In genomic region chr6:15044146-15044882, GRCh38 we compare ENCODE assay signal across 1 cellular context.
TF ChIP-seq lines count a peak whose summit lies in the region.

No MANE protein-coding gene starts in this region.

TF ChIP-seq in HepG2, 621 proteins besides CTCF, POLR2A, EP300 and RAD21 (continued from another document and continues in another):
- TF ChIP-seq, protein P1, sequence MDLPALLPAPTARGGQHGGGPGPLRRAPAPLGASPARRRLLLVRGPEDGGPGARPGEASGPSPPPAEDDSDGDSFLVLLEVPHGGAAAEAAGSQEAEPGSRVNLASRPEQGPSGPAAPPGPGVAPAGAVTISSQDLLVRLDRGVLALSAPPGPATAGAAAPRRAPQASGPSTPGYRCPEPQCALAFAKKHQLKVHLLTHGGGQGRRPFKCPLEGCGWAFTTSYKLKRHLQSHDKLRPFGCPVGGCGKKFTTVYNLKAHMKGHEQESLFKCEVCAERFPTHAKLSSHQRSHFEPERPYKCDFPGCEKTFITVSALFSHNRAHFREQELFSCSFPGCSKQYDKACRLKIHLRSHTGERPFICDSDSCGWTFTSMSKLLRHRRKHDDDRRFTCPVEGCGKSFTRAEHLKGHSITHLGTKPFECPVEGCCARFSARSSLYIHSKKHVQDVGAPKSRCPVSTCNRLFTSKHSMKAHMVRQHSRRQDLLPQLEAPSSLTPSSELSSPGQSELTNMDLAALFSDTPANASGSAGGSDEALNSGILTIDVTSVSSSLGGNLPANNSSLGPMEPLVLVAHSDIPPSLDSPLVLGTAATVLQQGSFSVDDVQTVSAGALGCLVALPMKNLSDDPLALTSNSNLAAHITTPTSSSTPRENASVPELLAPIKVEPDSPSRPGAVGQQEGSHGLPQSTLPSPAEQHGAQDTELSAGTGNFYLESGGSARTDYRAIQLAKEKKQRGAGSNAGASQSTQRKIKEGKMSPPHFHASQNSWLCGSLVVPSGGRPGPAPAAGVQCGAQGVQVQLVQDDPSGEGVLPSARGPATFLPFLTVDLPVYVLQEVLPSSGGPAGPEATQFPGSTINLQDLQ (CRISPR knock-in tag; IDR thresholded peaks at IDR 0.05) = no peak
- no peak for TF ChIP-seq ZBTB38 (CRISPR knock-in tag; IDR thresholded peaks at IDR 0.05)
- no peak for TF ChIP-seq SAFB2 (CRISPR knock-in tag; IDR thresholded peaks at IDR 0.05; ENCODE audit: borderline replicate concordance, low read depth)
- TF ChIP-seq NFIC (IDR thresholded peaks at IDR 0.05; ENCODE audit: low read length) = no peak
- no peak for TF ChIP-seq ZNF775 (CRISPR knock-in tag; IDR thresholded peaks at IDR 0.05; ENCODE audit: borderline replicate concordance)
- TF ChIP-seq PHF21A (CRISPR knock-in tag; IDR thresholded peaks at IDR 0.05) = peak; percentile 62
- TF ChIP-seq, protein P2, sequence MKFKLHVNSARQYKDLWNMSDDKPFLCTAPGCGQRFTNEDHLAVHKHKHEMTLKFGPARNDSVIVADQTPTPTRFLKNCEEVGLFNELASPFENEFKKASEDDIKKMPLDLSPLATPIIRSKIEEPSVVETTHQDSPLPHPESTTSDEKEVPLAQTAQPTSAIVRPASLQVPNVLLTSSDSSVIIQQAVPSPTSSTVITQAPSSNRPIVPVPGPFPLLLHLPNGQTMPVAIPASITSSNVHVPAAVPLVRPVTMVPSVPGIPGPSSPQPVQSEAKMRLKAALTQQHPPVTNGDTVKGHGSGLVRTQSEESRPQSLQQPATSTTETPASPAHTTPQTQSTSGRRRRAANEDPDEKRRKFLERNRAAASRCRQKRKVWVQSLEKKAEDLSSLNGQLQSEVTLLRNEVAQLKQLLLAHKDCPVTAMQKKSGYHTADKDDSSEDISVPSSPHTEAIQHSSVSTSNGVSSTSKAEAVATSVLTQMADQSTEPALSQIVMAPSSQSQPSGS (CRISPR knock-in tag; IDR thresholded peaks at IDR 0.05) = no peak
- TF ChIP-seq MLXIP (CRISPR knock-in tag; IDR thresholded peaks at IDR 0.05; ENCODE audit: borderline replicate concordance) = no peak
- TF ChIP-seq, protein P3, sequence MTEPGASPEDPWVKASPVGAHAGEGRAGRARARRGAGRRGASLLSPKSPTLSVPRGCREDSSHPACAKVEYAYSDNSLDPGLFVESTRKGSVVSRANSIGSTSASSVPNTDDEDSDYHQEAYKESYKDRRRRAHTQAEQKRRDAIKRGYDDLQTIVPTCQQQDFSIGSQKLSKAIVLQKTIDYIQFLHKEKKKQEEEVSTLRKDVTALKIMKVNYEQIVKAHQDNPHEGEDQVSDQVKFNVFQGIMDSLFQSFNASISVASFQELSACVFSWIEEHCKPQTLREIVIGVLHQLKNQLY (CRISPR knock-in tag; IDR thresholded peaks at IDR 0.05) = no peak
- TF ChIP-seq, protein P4, sequence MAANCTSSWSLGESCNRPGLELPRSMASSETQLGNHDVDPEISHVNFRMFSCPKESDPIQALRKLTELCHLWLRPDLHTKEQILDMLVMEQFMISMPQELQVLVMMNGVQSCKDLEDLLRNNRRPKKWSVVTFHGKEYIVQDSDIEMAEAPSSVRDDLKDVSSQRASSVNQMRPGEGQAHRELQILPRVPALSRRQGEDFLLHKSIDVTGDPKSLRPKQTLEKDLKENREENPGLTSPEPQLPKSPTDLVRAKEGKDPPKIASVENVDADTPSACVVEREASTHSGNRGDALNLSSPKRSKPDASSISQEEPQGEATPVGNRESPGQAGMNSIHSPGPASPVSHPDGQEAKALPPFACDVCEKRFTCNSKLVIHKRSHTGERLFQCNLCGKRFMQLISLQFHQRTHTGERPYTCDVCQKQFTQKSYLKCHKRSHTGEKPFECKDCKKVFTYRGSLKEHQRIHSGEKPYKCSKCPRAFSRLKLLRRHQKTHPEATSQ (CRISPR knock-in tag; IDR thresholded peaks at IDR 0.05; ENCODE audit: borderline replicate concordance) = no peak; the same call in 1 of the 2 replicates
- no peak for TF ChIP-seq AHR (CRISPR knock-in tag; IDR thresholded peaks at IDR 0.05)
- TF ChIP-seq, protein P5, sequence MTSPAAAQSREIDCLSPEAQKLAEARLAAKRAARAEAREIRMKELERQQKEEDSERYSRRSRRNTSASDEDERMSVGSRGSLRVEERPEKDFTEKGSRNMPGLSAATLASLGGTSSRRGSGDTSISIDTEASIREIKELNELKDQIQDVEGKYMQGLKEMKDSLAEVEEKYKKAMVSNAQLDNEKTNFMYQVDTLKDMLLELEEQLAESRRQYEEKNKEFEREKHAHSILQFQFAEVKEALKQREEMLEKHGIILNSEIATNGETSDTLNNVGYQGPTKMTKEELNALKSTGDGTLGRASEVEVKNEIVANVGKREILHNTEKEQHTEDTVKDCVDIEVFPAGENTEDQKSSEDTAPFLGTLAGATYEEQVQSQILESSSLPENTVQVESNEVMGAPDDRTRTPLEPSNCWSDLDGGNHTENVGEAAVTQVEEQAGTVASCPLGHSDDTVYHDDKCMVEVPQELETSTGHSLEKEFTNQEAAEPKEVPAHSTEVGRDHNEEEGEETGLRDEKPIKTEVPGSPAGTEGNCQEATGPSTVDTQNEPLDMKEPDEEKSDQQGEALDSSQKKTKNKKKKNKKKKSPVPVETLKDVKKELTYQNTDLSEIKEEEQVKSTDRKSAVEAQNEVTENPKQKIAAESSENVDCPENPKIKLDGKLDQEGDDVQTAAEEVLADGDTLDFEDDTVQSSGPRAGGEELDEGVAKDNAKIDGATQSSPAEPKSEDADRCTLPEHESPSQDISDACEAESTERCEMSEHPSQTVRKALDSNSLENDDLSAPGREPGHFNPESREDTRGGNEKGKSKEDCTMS (CRISPR knock-in tag; conservative IDR thresholded peaks at IDR 0.05) = no peak
- TF ChIP-seq ZNF704 (CRISPR knock-in tag; IDR thresholded peaks at IDR 0.05; ENCODE audit: borderline replicate concordance) = no peak
- TF ChIP-seq TRAFD1 (CRISPR knock-in tag; IDR thresholded peaks at IDR 0.05; ENCODE audit: borderline replicate concordance) = no peak
- TF ChIP-seq HNRNPL (IDR thresholded peaks at IDR 0.05; ENCODE audit: low read depth, low read length) = no peak
- no peak for TF ChIP-seq ZNF558 (CRISPR knock-in tag; IDR thresholded peaks at IDR 0.05; ENCODE audit: borderline replicate concordance)
- TF ChIP-seq ZFP36 (IDR thresholded peaks at IDR 0.05; ENCODE audit: borderline replicate concordance, low read depth, low read length, partially characterized antibody) = no peak
- no peak for TF ChIP-seq HOXA7 (CRISPR knock-in tag; IDR thresholded peaks at IDR 0.05)
- no peak for TF ChIP-seq ETV6 (CRISPR knock-in tag; conservative IDR thresholded peaks at IDR 0.05)
- TF ChIP-seq ZNF644 (CRISPR knock-in tag; IDR thresholded peaks at IDR 0.05; ENCODE audit: low read depth) = peak; percentile 28; the same call in 1 of the 2 replicates
- no peak for TF ChIP-seq ZNF776 (CRISPR knock-in tag; IDR thresholded peaks at IDR 0.05)
- no peak for TF ChIP-seq RNF219 (CRISPR knock-in tag; IDR thresholded peaks at IDR 0.05)
- TF ChIP-seq, protein P6, sequence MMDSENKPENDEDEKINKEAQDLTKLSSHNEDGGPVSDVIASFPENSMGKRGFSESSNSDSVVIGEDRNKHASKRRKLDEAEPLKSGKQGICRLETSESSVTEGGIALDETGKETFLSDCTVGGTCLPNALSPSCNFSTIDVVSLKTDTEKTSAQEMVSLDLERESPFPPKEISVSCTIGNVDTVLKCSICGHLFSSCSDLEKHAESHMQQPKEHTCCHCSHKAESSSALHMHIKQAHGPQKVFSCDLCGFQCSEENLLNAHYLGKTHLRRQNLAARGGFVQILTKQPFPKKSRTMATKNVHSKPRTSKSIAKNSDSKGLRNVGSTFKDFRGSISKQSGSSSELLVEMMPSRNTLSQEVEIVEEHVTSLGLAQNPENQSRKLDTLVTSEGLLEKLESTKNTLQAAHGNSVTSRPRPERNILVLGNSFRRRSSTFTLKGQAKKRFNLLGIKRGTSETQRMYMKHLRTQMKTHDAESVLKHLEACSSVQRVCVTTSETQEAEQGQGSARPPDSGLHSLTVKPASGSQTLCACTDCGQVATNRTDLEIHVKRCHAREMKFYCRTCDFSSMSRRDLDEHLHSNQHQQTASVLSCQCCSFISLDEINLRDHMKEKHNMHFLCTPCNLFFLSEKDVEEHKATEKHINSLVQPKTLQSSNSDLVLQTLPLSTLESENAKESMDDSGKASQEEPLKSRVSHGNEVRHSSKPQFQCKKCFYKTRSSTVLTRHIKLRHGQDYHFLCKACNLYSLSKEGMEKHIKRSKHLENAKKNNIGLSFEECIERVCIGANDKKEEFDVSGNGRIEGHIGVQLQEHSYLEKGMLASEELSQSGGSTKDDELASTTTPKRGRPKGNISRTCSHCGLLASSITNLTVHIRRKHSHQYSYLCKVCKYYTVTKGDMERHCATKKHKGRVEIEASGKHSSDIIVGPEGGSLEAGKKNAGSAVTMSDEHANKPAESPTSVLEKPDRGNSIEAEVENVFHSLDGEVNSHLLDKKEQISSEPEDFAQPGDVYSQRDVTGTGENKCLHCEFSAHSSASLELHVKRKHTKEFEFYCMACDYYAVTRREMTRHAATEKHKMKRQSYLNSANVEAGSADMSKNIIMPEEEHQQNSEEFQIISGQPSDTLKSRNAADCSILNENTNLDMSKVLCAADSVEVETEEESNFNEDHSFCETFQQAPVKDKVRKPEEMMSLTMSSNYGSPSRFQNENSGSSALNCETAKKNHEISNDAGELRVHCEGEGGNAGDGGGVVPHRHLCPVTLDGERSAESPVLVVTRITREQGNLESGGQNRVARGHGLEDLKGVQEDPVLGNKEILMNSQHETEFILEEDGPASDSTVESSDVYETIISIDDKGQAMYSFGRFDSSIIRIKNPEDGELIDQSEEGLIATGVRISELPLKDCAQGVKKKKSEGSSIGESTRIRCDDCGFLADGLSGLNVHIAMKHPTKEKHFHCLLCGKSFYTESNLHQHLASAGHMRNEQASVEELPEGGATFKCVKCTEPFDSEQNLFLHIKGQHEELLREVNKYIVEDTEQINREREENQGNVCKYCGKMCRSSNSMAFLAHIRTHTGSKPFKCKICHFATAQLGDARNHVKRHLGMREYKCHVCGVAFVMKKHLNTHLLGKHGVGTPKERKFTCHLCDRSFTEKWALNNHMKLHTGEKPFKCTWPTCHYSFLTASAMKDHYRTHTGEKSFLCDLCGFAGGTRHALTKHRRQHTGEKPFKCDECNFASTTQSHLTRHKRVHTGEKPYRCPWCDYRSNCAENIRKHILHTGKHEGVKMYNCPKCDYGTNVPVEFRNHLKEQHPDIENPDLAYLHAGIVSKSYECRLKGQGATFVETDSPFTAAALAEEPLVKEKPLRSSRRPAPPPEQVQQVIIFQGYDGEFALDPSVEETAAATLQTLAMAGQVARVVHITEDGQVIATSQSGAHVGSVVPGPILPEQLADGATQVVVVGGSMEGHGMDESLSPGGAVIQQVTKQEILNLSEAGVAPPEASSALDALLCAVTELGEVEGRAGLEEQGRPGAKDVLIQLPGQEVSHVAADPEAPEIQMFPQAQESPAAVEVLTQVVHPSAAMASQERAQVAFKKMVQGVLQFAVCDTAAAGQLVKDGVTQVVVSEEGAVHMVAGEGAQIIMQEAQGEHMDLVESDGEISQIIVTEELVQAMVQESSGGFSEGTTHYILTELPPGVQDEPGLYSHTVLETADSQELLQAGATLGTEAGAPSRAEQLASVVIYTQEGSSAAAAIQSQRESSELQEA (CRISPR knock-in tag; IDR thresholded peaks at IDR 0.05; ENCODE audit: not compliant biosample characterization) = no peak
- no peak for TF ChIP-seq ZNF225 (CRISPR knock-in tag; IDR thresholded peaks at IDR 0.05)
- no peak; the same call in 1 of the 2 replicates for TF ChIP-seq REPIN1 (CRISPR knock-in tag; IDR thresholded peaks at IDR 0.05; ENCODE audit: borderline replicate concordance, low read depth)
- no peak for TF ChIP-seq FOSL2 (CRISPR knock-in tag; IDR thresholded peaks at IDR 0.05)
- TF ChIP-seq ZNF792 (CRISPR knock-in tag; IDR thresholded peaks at IDR 0.05) = no peak
